1 cellular context compared by ENCODE assay signal in the genomic region with DNA sequence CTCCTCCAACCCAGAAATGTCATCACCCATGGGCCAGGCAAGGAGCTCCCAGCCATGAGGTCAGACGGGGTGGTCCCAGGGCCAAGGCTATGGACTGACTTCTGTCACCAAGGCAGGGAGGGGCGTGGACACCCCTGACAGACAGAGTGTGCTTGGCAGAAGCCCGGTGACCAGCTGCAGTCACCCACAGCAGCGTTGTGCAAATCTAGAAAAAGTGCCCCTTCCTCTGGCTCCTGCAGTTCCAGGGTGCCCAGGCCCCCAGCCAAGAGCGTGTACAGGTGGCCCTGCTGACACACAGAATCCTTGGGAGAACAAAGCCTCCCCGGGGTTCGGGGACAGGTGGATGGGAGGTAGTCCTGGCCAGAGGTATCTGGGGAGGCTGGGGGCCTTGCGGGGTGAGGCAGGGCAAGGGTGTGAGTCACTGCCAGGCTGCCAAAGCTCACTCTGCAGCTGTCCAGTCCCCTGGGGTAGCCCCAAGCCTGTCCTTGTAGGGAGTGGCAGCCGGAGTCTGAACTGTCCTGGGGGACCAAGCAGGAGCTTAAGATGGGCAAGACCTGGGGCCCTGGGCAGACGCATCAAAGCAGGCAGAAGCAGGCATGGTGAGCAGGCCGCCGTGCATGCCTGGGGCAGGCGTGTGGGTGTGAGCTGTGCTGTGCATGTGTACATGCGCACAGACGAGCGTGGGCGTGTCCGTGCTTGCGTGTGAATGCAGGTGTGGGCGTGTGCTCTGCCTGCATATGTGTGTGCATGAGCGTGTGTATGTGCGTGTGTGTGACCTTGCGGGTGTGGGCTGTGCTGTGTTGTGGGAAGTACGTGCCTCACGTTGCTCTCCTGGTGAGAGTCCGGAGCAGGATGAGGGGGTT.
TF ChIP-seq lines count a peak whose summit lies in the region.

No MANE protein-coding gene starts in this region.

TF ChIP-seq in HepG2, 621 proteins besides CTCF, POLR2A, EP300 and RAD21 (continued from another document and continues in another):
- TF ChIP-seq, protein P1, sequence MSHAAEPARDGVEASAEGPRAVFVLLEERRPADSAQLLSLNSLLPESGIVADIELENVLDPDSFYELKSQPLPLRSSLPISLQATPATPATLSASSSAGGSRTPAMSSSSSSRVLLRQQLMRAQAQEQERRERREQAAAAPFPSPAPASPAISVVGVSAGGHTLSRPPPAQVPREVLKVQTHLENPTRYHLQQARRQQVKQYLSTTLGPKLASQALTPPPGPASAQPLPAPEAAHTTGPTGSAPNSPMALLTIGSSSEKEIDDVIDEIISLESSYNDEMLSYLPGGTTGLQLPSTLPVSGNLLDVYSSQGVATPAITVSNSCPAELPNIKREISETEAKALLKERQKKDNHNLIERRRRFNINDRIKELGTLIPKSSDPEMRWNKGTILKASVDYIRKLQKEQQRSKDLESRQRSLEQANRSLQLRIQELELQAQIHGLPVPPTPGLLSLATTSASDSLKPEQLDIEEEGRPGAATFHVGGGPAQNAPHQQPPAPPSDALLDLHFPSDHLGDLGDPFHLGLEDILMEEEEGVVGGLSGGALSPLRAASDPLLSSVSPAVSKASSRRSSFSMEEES (CRISPR knock-in tag; IDR thresholded peaks at IDR 0.05): no peak
- TF ChIP-seq GPN1 (CRISPR knock-in tag; IDR thresholded peaks at IDR 0.05; ENCODE audit: borderline replicate concordance): no peak
- TF ChIP-seq, protein P2, sequence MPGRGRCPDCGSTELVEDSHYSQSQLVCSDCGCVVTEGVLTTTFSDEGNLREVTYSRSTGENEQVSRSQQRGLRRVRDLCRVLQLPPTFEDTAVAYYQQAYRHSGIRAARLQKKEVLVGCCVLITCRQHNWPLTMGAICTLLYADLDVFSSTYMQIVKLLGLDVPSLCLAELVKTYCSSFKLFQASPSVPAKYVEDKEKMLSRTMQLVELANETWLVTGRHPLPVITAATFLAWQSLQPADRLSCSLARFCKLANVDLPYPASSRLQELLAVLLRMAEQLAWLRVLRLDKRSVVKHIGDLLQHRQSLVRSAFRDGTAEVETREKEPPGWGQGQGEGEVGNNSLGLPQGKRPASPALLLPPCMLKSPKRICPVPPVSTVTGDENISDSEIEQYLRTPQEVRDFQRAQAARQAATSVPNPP (CRISPR knock-in tag; IDR thresholded peaks at IDR 0.05): no peak
- TF ChIP-seq, protein P3, sequence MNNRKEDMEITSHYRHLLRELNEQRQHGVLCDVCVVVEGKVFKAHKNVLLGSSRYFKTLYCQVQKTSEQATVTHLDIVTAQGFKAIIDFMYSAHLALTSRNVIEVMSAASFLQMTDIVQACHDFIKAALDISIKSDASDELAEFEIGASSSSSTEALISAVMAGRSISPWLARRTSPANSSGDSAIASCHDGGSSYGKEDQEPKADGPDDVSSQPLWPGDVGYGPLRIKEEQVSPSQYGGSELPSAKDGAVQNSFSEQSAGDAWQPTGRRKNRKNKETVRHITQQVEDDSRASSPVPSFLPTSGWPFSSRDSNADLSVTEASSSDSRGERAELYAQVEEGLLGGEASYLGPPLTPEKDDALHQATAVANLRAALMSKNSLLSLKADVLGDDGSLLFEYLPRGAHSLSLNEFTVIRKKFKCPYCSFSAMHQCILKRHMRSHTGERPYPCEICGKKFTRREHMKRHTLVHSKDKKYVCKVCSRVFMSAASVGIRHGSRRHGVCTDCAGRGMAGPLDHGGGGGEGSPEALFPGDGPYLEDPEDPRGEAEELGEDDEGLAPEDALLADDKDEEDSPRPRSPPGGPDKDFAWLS (CRISPR knock-in tag; IDR thresholded peaks at IDR 0.05; ENCODE audit: borderline replicate concordance): no peak
- no peak for TF ChIP-seq NFYB (CRISPR knock-in tag; IDR thresholded peaks at IDR 0.05)
- TF ChIP-seq, protein P4, sequence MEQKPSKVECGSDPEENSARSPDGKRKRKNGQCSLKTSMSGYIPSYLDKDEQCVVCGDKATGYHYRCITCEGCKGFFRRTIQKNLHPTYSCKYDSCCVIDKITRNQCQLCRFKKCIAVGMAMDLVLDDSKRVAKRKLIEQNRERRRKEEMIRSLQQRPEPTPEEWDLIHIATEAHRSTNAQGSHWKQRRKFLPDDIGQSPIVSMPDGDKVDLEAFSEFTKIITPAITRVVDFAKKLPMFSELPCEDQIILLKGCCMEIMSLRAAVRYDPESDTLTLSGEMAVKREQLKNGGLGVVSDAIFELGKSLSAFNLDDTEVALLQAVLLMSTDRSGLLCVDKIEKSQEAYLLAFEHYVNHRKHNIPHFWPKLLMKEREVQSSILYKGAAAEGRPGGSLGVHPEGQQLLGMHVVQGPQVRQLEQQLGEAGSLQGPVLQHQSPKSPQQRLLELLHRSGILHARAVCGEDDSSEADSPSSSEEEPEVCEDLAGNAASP (CRISPR knock-in tag; IDR thresholded peaks at IDR 0.05; ENCODE audit: borderline replicate concordance): no peak
- TF ChIP-seq, protein P5, sequence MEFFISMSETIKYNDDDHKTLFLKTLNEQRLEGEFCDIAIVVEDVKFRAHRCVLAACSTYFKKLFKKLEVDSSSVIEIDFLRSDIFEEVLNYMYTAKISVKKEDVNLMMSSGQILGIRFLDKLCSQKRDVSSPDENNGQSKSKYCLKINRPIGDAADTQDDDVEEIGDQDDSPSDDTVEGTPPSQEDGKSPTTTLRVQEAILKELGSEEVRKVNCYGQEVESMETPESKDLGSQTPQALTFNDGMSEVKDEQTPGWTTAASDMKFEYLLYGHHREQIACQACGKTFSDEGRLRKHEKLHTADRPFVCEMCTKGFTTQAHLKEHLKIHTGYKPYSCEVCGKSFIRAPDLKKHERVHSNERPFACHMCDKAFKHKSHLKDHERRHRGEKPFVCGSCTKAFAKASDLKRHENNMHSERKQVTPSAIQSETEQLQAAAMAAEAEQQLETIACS (CRISPR knock-in tag; IDR thresholded peaks at IDR 0.05): no peak
- TF ChIP-seq, protein P6, sequence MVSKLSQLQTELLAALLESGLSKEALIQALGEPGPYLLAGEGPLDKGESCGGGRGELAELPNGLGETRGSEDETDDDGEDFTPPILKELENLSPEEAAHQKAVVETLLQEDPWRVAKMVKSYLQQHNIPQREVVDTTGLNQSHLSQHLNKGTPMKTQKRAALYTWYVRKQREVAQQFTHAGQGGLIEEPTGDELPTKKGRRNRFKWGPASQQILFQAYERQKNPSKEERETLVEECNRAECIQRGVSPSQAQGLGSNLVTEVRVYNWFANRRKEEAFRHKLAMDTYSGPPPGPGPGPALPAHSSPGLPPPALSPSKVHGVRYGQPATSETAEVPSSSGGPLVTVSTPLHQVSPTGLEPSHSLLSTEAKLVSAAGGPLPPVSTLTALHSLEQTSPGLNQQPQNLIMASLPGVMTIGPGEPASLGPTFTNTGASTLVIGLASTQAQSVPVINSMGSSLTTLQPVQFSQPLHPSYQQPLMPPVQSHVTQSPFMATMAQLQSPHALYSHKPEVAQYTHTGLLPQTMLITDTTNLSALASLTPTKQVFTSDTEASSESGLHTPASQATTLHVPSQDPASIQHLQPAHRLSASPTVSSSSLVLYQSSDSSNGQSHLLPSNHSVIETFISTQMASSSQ (IDR thresholded peaks at IDR 0.05; ENCODE audit: low read depth): no peak
- TF ChIP-seq, protein P6 (CRISPR knock-in tag; IDR thresholded peaks at IDR 0.05; ENCODE audit: borderline replicate concordance): no peak
- TF ChIP-seq ZNF530 (CRISPR knock-in tag; IDR thresholded peaks at IDR 0.05; ENCODE audit: low read depth): no peak
- TF ChIP-seq ZNF138 (CRISPR knock-in tag; IDR thresholded peaks at IDR 0.05; ENCODE audit: low read depth): no peak
- TF ChIP-seq, protein P7, sequence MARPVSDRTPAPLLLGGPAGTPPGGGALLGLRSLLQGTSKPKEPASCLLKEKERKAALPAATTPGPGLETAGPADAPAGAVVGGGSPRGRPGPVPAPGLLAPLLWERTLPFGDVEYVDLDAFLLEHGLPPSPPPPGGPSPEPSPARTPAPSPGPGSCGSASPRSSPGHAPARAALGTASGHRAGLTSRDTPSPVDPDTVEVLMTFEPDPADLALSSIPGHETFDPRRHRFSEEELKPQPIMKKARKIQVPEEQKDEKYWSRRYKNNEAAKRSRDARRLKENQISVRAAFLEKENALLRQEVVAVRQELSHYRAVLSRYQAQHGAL (CRISPR knock-in tag; IDR thresholded peaks at IDR 0.05; ENCODE audit: not compliant biosample characterization): no peak
- TF ChIP-seq, protein P8, sequence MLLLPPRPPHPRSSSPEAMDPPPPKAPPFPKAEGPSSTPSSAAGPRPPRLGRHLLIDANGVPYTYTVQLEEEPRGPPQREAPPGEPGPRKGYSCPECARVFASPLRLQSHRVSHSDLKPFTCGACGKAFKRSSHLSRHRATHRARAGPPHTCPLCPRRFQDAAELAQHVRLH (CRISPR knock-in tag; IDR thresholded peaks at IDR 0.05; ENCODE audit: borderline replicate concordance, low read depth): 0 out of 2 replicates have a peak, but pooled peaks have one; percentile 58
- no peak for TF ChIP-seq SKI (IDR thresholded peaks at IDR 0.05; ENCODE audit: partially characterized antibody)
- TF ChIP-seq CBFB (CRISPR knock-in tag; IDR thresholded peaks at IDR 0.05): no peak
- TF ChIP-seq ZNF547 (CRISPR knock-in tag; IDR thresholded peaks at IDR 0.05): no peak
- TF ChIP-seq RXRB (CRISPR knock-in tag; IDR thresholded peaks at IDR 0.05; ENCODE audit: borderline replicate concordance): peak; percentile 43; the same call in 1 of the 2 replicates
- no peak for TF ChIP-seq CHD2 (IDR thresholded peaks at IDR 0.05; ENCODE audit: low read depth, low read length)
- no peak for TF ChIP-seq ZNF282 (IDR thresholded peaks at IDR 0.05; ENCODE audit: partially characterized antibody)
- no peak for TF ChIP-seq MED13 (CRISPR knock-in tag; IDR thresholded peaks at IDR 0.05)
- no peak for TF ChIP-seq ZSCAN20 (CRISPR knock-in tag; IDR thresholded peaks at IDR 0.05; ENCODE audit: borderline replicate concordance)
- TF ChIP-seq, protein P9, sequence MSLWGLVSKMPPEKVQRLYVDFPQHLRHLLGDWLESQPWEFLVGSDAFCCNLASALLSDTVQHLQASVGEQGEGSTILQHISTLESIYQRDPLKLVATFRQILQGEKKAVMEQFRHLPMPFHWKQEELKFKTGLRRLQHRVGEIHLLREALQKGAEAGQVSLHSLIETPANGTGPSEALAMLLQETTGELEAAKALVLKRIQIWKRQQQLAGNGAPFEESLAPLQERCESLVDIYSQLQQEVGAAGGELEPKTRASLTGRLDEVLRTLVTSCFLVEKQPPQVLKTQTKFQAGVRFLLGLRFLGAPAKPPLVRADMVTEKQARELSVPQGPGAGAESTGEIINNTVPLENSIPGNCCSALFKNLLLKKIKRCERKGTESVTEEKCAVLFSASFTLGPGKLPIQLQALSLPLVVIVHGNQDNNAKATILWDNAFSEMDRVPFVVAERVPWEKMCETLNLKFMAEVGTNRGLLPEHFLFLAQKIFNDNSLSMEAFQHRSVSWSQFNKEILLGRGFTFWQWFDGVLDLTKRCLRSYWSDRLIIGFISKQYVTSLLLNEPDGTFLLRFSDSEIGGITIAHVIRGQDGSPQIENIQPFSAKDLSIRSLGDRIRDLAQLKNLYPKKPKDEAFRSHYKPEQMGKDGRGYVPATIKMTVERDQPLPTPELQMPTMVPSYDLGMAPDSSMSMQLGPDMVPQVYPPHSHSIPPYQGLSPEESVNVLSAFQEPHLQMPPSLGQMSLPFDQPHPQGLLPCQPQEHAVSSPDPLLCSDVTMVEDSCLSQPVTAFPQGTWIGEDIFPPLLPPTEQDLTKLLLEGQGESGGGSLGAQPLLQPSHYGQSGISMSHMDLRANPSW (CRISPR knock-in tag; IDR thresholded peaks at IDR 0.05; ENCODE audit: borderline replicate concordance): no peak
- TF ChIP-seq ZBTB42 (CRISPR knock-in tag; IDR thresholded peaks at IDR 0.05): no peak
- peak; percentile 32; the same call in 1 of the 2 replicates for TF ChIP-seq MXD4 (CRISPR knock-in tag; IDR thresholded peaks at IDR 0.05)
- no peak for TF ChIP-seq RBM39 (IDR thresholded peaks at IDR 0.05; ENCODE audit: low read depth, low read length, poor library complexity, severe bottlenecking)
- TF ChIP-seq FOXP1 (IDR thresholded peaks at IDR 0.05): no peak
- no peak for TF ChIP-seq FOXP1 (CRISPR knock-in tag; IDR thresholded peaks at IDR 0.05)
- no peak for TF ChIP-seq HNF4A (CRISPR knock-in tag; IDR thresholded peaks at IDR 0.05)
- TF ChIP-seq NONO (IDR thresholded peaks at IDR 0.05): no peak
- TF ChIP-seq NONO (CRISPR knock-in tag; conservative IDR thresholded peaks at IDR 0.05): peak; percentile 53
- no peak for TF ChIP-seq ZFP41 (CRISPR knock-in tag; IDR thresholded peaks at IDR 0.05; ENCODE audit: borderline replicate concordance)
- TF ChIP-seq, protein P10, sequence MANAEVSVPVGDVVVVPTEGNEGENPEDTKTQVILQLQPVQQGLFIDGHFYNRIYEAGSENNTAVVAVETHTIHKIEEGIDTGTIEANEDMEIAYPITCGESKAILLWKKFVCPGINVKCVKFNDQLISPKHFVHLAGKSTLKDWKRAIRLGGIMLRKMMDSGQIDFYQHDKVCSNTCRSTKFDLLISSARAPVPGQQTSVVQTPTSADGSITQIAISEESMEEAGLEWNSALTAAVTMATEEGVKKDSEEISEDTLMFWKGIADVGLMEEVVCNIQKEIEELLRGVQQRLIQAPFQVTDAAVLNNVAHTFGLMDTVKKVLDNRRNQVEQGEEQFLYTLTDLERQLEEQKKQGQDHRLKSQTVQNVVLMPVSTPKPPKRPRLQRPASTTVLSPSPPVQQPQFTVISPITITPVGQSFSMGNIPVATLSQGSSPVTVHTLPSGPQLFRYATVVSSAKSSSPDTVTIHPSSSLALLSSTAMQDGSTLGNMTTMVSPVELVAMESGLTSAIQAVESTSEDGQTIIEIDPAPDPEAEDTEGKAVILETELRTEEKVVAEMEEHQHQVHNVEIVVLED (CRISPR knock-in tag; IDR thresholded peaks at IDR 0.05; ENCODE audit: borderline replicate concordance): no peak
- peak; percentile 10; the same call in 1 of the 2 replicates for TF ChIP-seq SAP130 (CRISPR knock-in tag; IDR thresholded peaks at IDR 0.05; ENCODE audit: low read depth)
- TF ChIP-seq SCMH1 (CRISPR knock-in tag; IDR thresholded peaks at IDR 0.05; ENCODE audit: borderline replicate concordance): no peak
- no peak for TF ChIP-seq ZNF839 (CRISPR knock-in tag; IDR thresholded peaks at IDR 0.05; ENCODE audit: borderline replicate concordance)
- TF ChIP-seq IKZF1 (IDR thresholded peaks at IDR 0.05): no peak
- peak; percentile 83; the same call in 1 of the 2 replicates for TF ChIP-seq KDM2A (CRISPR knock-in tag; IDR thresholded peaks at IDR 0.05; ENCODE audit: borderline replicate concordance, low read depth)
- TF ChIP-seq PAWR (CRISPR knock-in tag; IDR thresholded peaks at IDR 0.05; ENCODE audit: borderline replicate concordance): no peak
- no peak for TF ChIP-seq NR1H2 (CRISPR knock-in tag; IDR thresholded peaks at IDR 0.05; ENCODE audit: borderline replicate concordance, low read depth)
- peak; percentile 17; the same call in 1 of the 2 replicates for TF ChIP-seq HDAC2 (CRISPR knock-in tag; IDR thresholded peaks at IDR 0.05)
